In genomic region chr7:903921-904755, GRCh38 we compare ENCODE assay signal across 27 cellular contexts. TPM values are rescaled to one million over a fixed set of nuclear protein-coding genes. Genes with fewer than 3 reads are reported as not detected.
DNase-seq lines count a peak whose midpoint lies in the region; ATAC-seq, FAIRE-seq and TF ChIP-seq lines count a peak whose summit lies in the region.
"Had no signal": no experiment of that assay in that cellular context is flagged by ENCODE, and none has a peak within 500 bp of the region (broad histone marks: within the 10 kb centered on the region; RNA-seq: fewer than 3 reads in every experiment).

No MANE protein-coding gene starts in this region.

- no peak overlapping the region for H2BK15ac ChIP-seq in IMR-90 (ENCODE audit: low read depth, low read length)
- H2BK15ac ChIP-seq in H1 (ENCODE audit: low read length) = no peak overlapping the region

- no peak overlapping the region for H3K4me2 ChIP-seq in IMR-90 (ENCODE audit: low read depth, low read length)
- H3K4me2 ChIP-seq in H1 (ENCODE audit: insufficient read depth in 1 of 2, low read depth in 2 of 2, low read length in 2 of 2) = no peak overlapping the region
- peak overlapping the region; percentile 76 for H3K4me2 ChIP-seq in skeletal muscle satellite cell (ENCODE audit: low read length)

- no peak overlapping the region for H2AFZ ChIP-seq in ACC112 (ENCODE audit: low read length, unreplicated experiment)
- peak overlapping the region; percentile 77 for H2AFZ ChIP-seq in IMR-90 (replicated peaks; ENCODE audit: low read length, poor library complexity)
- H2AFZ ChIP-seq in H1 (ENCODE audit: low read length) = no peak overlapping the region

- H2AK5ac ChIP-seq in IMR-90 (ENCODE audit: low read depth, low read length) (peak overlapping the region; percentile 66), H1 (ENCODE audit: low read depth, low read length) (0 out of 2 replicates have a peak overlapping the region, but pooled peaks have one; percentile 28)

- no peak for DNase-seq in IMR-90
- DNase-seq in H1 (ENCODE audit: low read depth in 1 of 2, low spot score in 2 of 2) = no peak
- DNase-seq in gastrocnemius medialis = no peak
- DNase-seq in ACHN = no peak
- DNase-seq: activated CD4-positive, alpha-beta T cell treated with anti-CD3 and anti-CD28 coated beads, Interleukin-2, amount 50 U/mL, for 4 hours; activated naive CD4-positive, alpha-beta T cell treated with Interleukin-2 at 50 U/mL for 16 hours; C1 segment of cervical spinal cord; COR-L47; DMS79 treated with DMSO at 0.1 percent for 48 hours; heart left ventricle; kidney glomerular epithelial cell; NCI-H1048; NCI-H187 treated with DMSO at 0.1 percent for 48 hours; NCI-H226; NCI-H69; sigmoid colon; SJCRH30; stimulated activated naive CD8-positive, alpha-beta T cell treated with anti-CD3 and anti-CD28 coated beads, Interleukin-15, Interleukin-2, amounts not matched to agents 100 U/mL and 50 U/mL, for 24 hours; T-helper 1 cell had no signal

- H3K9ac ChIP-seq in IMR-90 (ENCODE audit: low read depth, low read length) (no peak overlapping the region), H1 (replicated peaks in 1 of 4; ENCODE audit: extremely low read depth in 1 of 4, low read depth in 3 of 4, low read length in 3 of 4) (no peak overlapping the region), skeletal muscle satellite cell (ENCODE audit: low read depth, low read length) (peak overlapping the region; percentile 74)

- no peaks in the 10 kb centered on the region for H3K79me1 ChIP-seq in IMR-90 (ENCODE audit: low read depth in 1 of 2, low read length in 2 of 2)
- H3K79me1 ChIP-seq in H1 (ENCODE audit: low read depth, low read length) = no peaks in the 10 kb centered on the region; the same call in 1 of the 2 replicates

- H2BK12ac ChIP-seq in H1 (ENCODE audit: low read depth, low read length) = 0 out of 2 replicates have a peak overlapping the region, but pooled peaks have one; percentile 39

- CTCF ChIA-PET in IMR-90 (lab: Yijun Ruan, JAX) = no interaction called here
- CTCF ChIA-PET in H1 (lab: Charles Lee; ENCODE audit: partially characterized antibody) = interaction anchor here (0.9 kb wide), 1 partner anchor 31 kb away, joined by 3 read pairs; no protein-coding TSS in a partner anchor

- H2BK120ac ChIP-seq in IMR-90 (ENCODE audit: low read depth, low read length) (peak overlapping the region; percentile 48), H1 (replicated peaks; ENCODE audit: low read depth, low read length) (no peak overlapping the region)

- 0 out of 2 replicates have a peak overlapping the region, but pooled peaks have one; percentile 59 for H3K14ac ChIP-seq in IMR-90 (replicated peaks; ENCODE audit: low read depth, low read length)
- no peak overlapping the region for H3K14ac ChIP-seq in H1 (ENCODE audit: insufficient read length)

- no peak for TF ChIP-seq EP300 in H1 (IDR thresholded peaks at IDR 0.05; ENCODE audit: borderline replicate concordance in 1 of 2, low read depth in 2 of 2, low read length in 2 of 2)

- H3K9me1 ChIP-seq in IMR-90 (ENCODE audit: insufficient read depth, low read length) = no peaks in the 10 kb centered on the region

- TF ChIP-seq POLR2A in IMR-90 (IDR thresholded peaks at IDR 0.05; ENCODE audit: low read depth, low read length) = no peak
- TF ChIP-seq POLR2A in H1 (IDR thresholded peaks at IDR 0.05; ENCODE audit: control extremely low read depth in 1 of 2, low read depth in 2 of 2, low read length in 2 of 2) = no peak
- TF ChIP-seq POLR2A in gastrocnemius medialis (IDR thresholded peaks at IDR 0.05) = no peak

- H3K4me3 ChIP-seq in ACC112 (ENCODE audit: low read depth, low read length) = peak overlapping the region; percentile 52; the same call in 1 of the 2 replicates
- no peak overlapping the region for H3K4me3 ChIP-seq in IMR-90 (ENCODE audit: insufficient read depth, low read depth, low read length)
- no peak overlapping the region for H3K4me3 ChIP-seq in H1 (ENCODE audit: extremely low read depth in 1 of 4, insufficient read depth in 2 of 4, low read depth in 3 of 4, low read length in 4 of 4)
- H3K4me3 ChIP-seq in skeletal muscle satellite cell (ENCODE audit: low read length) = peak overlapping the region; percentile 66
- peak overlapping the region in 1 of 4 donors; percentile 14 for H3K4me3 ChIP-seq in gastrocnemius medialis
- H3K4me3 ChIP-seq: adrenal gland, lung, prostate gland, sigmoid colon, SJCRH30 had no signal

- TF ChIP-seq RAD21 in IMR-90 (IDR thresholded peaks at IDR 0.05; ENCODE audit: low read length) = no peak
- no peak for TF ChIP-seq RAD21 in H1 (IDR thresholded peaks at IDR 0.05 in 1 of 2, conservative IDR thresholded peaks at IDR 0.05 in 1 of 2; ENCODE audit: low read depth in 2 of 2, low read length in 2 of 2)

- H2AK9ac ChIP-seq in IMR-90 (replicated peaks; ENCODE audit: low read depth, low read length, poor library complexity) = peak overlapping the region; percentile 83

- H3K23ac ChIP-seq in IMR-90 (ENCODE audit: low read depth, low read length) = no peak overlapping the region
- no peak overlapping the region for H3K23ac ChIP-seq in H1 (ENCODE audit: insufficient read length)

- no peak for TF ChIP-seq CTCF in IMR-90 (conservative IDR thresholded peaks at IDR 0.05; ENCODE audit: low read depth, low read length)
- TF ChIP-seq CTCF in H1 (IDR thresholded peaks at IDR 0.05; ENCODE audit: control extremely low read depth in 1 of 3, insufficient read depth in 1 of 3, low read depth in 1 of 3, low read length in 3 of 3) = no peak
- no peak for TF ChIP-seq CTCF in gastrocnemius medialis (IDR thresholded peaks at IDR 0.05 in 4 of 5, conservative IDR thresholded peaks at IDR 0.05 in 1 of 5)

- H3K36me3 ChIP-seq in ACC112 (ENCODE audit: insufficient read depth, low read length) (no peaks in the 10 kb centered on the region), IMR-90 (ENCODE audit: control insufficient read depth, insufficient read depth, low read length) (no peaks in the 10 kb centered on the region), H1 (ENCODE audit: control insufficient read depth in 2 of 4, insufficient read depth in 4 of 4, low read length in 3 of 4) (no peaks in the 10 kb centered on the region), skeletal muscle satellite cell (ENCODE audit: insufficient read depth, low read length) (no peaks in the 10 kb centered on the region), gastrocnemius medialis (no peaks in the 10 kb centered on the region)
- H3K36me3 ChIP-seq: adrenal gland, heart left ventricle, prostate gland, SJCRH30 had no signal

- H3K4me1 ChIP-seq in ACC112 (ENCODE audit: control insufficient read depth, insufficient read depth, low read length, unreplicated experiment) (peaks cover 21% of the 10 kb centered on the region), IMR-90 (ENCODE audit: control insufficient read depth, insufficient read depth, low read length) (peaks cover 9% of the 10 kb centered on the region), H1 (replicated peaks in 1 of 4; ENCODE audit: control insufficient read depth in 3 of 4, insufficient read depth in 4 of 4, low read length in 3 of 4) (peaks cover 0 to 11% (median 4%) of the 10 kb centered on the region in 4 experiments; a peak in 5 of 7 replicates), skeletal muscle satellite cell (ENCODE audit: control insufficient read depth, insufficient read depth, low read length) (peaks cover 26% of the 10 kb centered on the region), gastrocnemius medialis (no peaks in the 10 kb centered on the region)
- H3K4me1 ChIP-seq: prostate gland had no signal

- no peak overlapping the region for H3K18ac ChIP-seq in IMR-90 (ENCODE audit: low read depth, low read length)
- H3K18ac ChIP-seq in H1 (ENCODE audit: extremely low read depth, low read length) = no peak overlapping the region

- intact Hi-C loops in IMR-90 (cut with micrococcal nuclease) = loop anchor here (10.0 kb wide), 1 partner anchor 141 kb away; the partner anchor contains the start of gene GPR146
- intact Hi-C loops in gastrocnemius medialis (cut with DNase I; ENCODE audit: low total_unique reads) = no loop called here

- H3K56ac ChIP-seq in IMR-90 (ENCODE audit: extremely low read depth, insufficient read depth, low read length) (no peak overlapping the region), H1 (replicated peaks; ENCODE audit: insufficient read length, low read depth, low read length) (no peak overlapping the region)

- peaks cover 4% of the 10 kb centered on the region; the same call in 1 of the 2 replicates for H3K27me3 ChIP-seq in ACC112 (ENCODE audit: insufficient read depth, low read length)
- H3K27me3 ChIP-seq in IMR-90 (ENCODE audit: control insufficient read depth, insufficient read depth, low read length) = no peaks in the 10 kb centered on the region; the same call in 1 of the 2 replicates
- H3K27me3 ChIP-seq in H1 (replicated peaks in 1 of 4; ENCODE audit: control insufficient read depth in 3 of 4, extremely low read depth in 1 of 4, insufficient read depth in 3 of 4, low read length in 3 of 4) = peaks cover 0 to 4% (median 3%) of the 10 kb centered on the region in 4 experiments; a peak in 2 of 7 replicates
- peaks cover 24% of the 10 kb centered on the region for H3K27me3 ChIP-seq in skeletal muscle satellite cell (ENCODE audit: control insufficient read depth, insufficient read depth, low read length)
- peaks cover 5 to 33% (median 16%) of the 10 kb centered on the region in 3 donors for H3K27me3 ChIP-seq in gastrocnemius medialis
- H3K27me3 ChIP-seq: adrenal gland, sigmoid colon had no signal

- H3K27ac ChIP-seq in ACC112 (ENCODE audit: low read depth, low read length) = no peak overlapping the region
- H3K27ac ChIP-seq in IMR-90 (ENCODE audit: insufficient read depth, low read length) = no peak overlapping the region
- no peak overlapping the region for H3K27ac ChIP-seq in H1 (ENCODE audit: low read depth, low read length)
- H3K27ac ChIP-seq in gastrocnemius medialis = no peak overlapping the region
- H3K27ac ChIP-seq: adrenal gland, neutrophil, prostate gland, sigmoid colon, SJCRH30 had no signal

- H3K9me3 ChIP-seq in IMR-90 (ENCODE audit: control insufficient read depth, insufficient read depth, low read length) (no peaks in the 10 kb centered on the region), H1 (ENCODE audit: insufficient read depth in 2 of 2, low read depth in 1 of 2, low read length in 1 of 2) (no peaks in the 10 kb centered on the region), skeletal muscle satellite cell (replicated peaks; ENCODE audit: low read length) (no peaks in the 10 kb centered on the region), gastrocnemius medialis (no peaks in the 10 kb centered on the region)
- H3K9me3 ChIP-seq: adrenal gland, heart left ventricle, neutrophil, prostate gland, sigmoid colon, SJCRH30 had no signal

- ATAC-seq in IMR-90 (ENCODE audit: low read depth) (no peak), gastrocnemius medialis (no peak), HG02571 (IDR thresholded peaks at IDR 0.05; ENCODE audit: unreplicated experiment) (no peak), GM21381 (IDR thresholded peaks at IDR 0.05; ENCODE audit: unreplicated experiment) (no peak)
- ATAC-seq: stimulated activated naive CD8-positive, alpha-beta T cell treated with anti-CD3 and anti-CD28 coated beads, Interleukin-15, Interleukin-2, amounts not matched to agents 100 U/mL and 50 U/mL, for 24 hours had no signal

- H2BK20ac ChIP-seq in IMR-90 (ENCODE audit: low read depth, low read length) (no peak overlapping the region), H1 (ENCODE audit: low read length) (no peak overlapping the region)

- H3K79me2 ChIP-seq in ACC112 (ENCODE audit: control insufficient read depth, insufficient read depth, low read length, unreplicated experiment) (no peaks in the 10 kb centered on the region), H1 (ENCODE audit: control insufficient read depth in 1 of 2, insufficient read depth in 2 of 2, low read length in 2 of 2) (no peaks in the 10 kb centered on the region)

- dilution Hi-C loops in IMR-90 (cut with HindIII; ENCODE audit: low sequenced_read_pairs, unreplicated experiment) = no loop called here

- H4K20me1 ChIP-seq in IMR-90 (ENCODE audit: insufficient read depth, low read length) (no peaks in the 10 kb centered on the region; the same call in 1 of the 2 replicates), H1 (replicated peaks in 1 of 2; ENCODE audit: control insufficient read depth in 1 of 2, insufficient read depth in 2 of 2, low read length in 2 of 2) (peaks cover 0 to 2% of the 10 kb centered on the region in 2 experiments)

- H4K5ac ChIP-seq in IMR-90 (ENCODE audit: low read depth, low read length) (no peak overlapping the region), H1 (ENCODE audit: insufficient read length, low read depth, low read length) (no peak overlapping the region)

- H2BK5ac ChIP-seq in IMR-90 (ENCODE audit: low read depth, low read length, poor library complexity, severe bottlenecking) (no peak overlapping the region), H1 (ENCODE audit: low read depth, low read length) (no peak overlapping the region)

- H3K23me2 ChIP-seq in H1 (ENCODE audit: low read depth, low read length) = no peaks in the 10 kb centered on the region

- FAIRE-seq in H1 (lab: Jason Lieb, UNC) = no peak

- peak overlapping the region; percentile 69; the same call in 1 of the 2 replicates for H3K4ac ChIP-seq in IMR-90 (ENCODE audit: low read depth, low read length)
- peak overlapping the region; percentile 78 for H3K4ac ChIP-seq in H1 (replicated peaks; ENCODE audit: insufficient read length, low read depth, low read length)

- no TSS peak for BruUV-seq in IMR-90 (replicated peaks; lab: Mats Ljungman, UMichigan)

- H4K8ac ChIP-seq in IMR-90 (ENCODE audit: low read depth in 2 of 2, low read length in 2 of 2) = peak overlapping the region in 1 of 2 experiments; percentile 52; a peak in 2 of 4 replicates
- no peak overlapping the region for H4K8ac ChIP-seq in H1 (ENCODE audit: extremely low read depth, insufficient read depth, low read length)

- POLR2A ChIA-PET in IMR-90 (lab: Charles Lee; ENCODE audit: unreplicated experiment) = no interaction called here
- POLR2A ChIA-PET in H1 (lab: Charles Lee; ENCODE audit: partially characterized antibody) = interaction anchor here (1.0 kb wide), 1 partner anchor 12 kb away, joined by 3 read pairs; no protein-coding TSS in a partner anchor

- WGBS in IMR-90 (ENCODE audit: extremely low coverage in 2 of 2, insufficient read length in 1 of 2), 2 experiments = 86% methylated on average over 5 of the region's 37 CpGs; no CpG with 5 or more reads in 1 of the 2 experiments
- WGBS in H1 (ENCODE audit: extremely low coverage in 1 of 2, insufficient coverage in 1 of 2, insufficient read length in 1 of 2, insufficient replicate concordance in 2 of 2, low coverage in 1 of 2, low lambda C conversion rate in 2 of 2, missing lambda C conversion rate in 1 of 2), 2 experiments = 90% methylated on average over 37 of the region's 37 CpGs; no CpG with 5 or more reads in 1 of the 2 experiments

- in situ Hi-C loops in IMR-90 (cut with MboI; ENCODE audit: low sequenced_read_pairs) = no loop called here
- in situ Hi-C loops in gastrocnemius medialis (cut with MboI; ENCODE audit: low sequenced_read_pairs in 4 of 4) = no loop called here
- in situ Hi-C loops in ACHN (cut with HindIII; ENCODE audit: low pct_ligation_motif_present, low pct_unique_long_range_greater_than_20kb, low sequenced_read_pairs) = no loop called here

- peak overlapping the region; percentile 52 for H4K91ac ChIP-seq in IMR-90 (ENCODE audit: insufficient read depth, low read depth, low read length)
- H4K91ac ChIP-seq in H1 (replicated peaks; ENCODE audit: insufficient read length, low read length) = no peak overlapping the region

RNA-seq across cellular contexts. Expression of gene GET4, which starts 27.8 kb away (rescaled TPM):
- total RNA-seq in IMR-90 (2012; rRNA removed) (10.6 and 11.3 TPM in 2 replicates), gastrocnemius medialis (10 to 100 TPM; 24.6 to 40.8 (median 30.0) TPM)
- polyA plus RNA-seq in IMR-90 (2012; rRNA removed) (30.9 and 37.2 TPM in 2 replicates), H1 (2011; rRNA removed) (74.1 and 95.0 TPM in 2 replicates)
- 25.9 and 35.9 TPM in 2 replicates for polyA plus RNA-seq in IMR-90 (2012; cell fraction: cytosol; rRNA removed)
- 104 and 238 TPM in 2 replicates for polyA plus RNA-seq in IMR-90 (2012; cell fraction: nucleus; rRNA removed; ENCODE audit: low replicate concordance)
- 52.1 and 56.7 TPM in 2 replicates for total RNA-seq in H1 (2021; fragmentation: NEBNext Ultra II Directional; extraction: Animal tissue kit (Norgen Biotek cat#: 25700))
- polyA plus RNA-seq in H1 (2011; cell fraction: cytosol; rRNA removed) = 73.5 TPM
- 137 TPM for polyA plus RNA-seq in H1 (2011; cell fraction: nucleus; rRNA removed)
- polyA plus RNA-seq in H1 (2012, experiment 1 of 2) = 42.9 to 72.1 TPM (median 69.9 TPM) in 4 replicates
- 52.9 TPM for polyA plus RNA-seq in H1 (2012, experiment 2 of 2)
- polyA plus RNA-seq in H1 (2013, experiment 1 of 2) = 40.9 TPM
- polyA plus RNA-seq in H1 (2013, experiment 2 of 2) = 40.1 TPM
- polyA minus RNA-seq in H1 (2011; rRNA and poly(A)+ RNA removed) = 17.7 and 19.3 TPM in 2 replicates
- 28.7 TPM for polyA minus RNA-seq in H1 (2011; cell fraction: cytosol; rRNA and poly(A)+ RNA removed)
- 22.5 TPM for polyA minus RNA-seq in H1 (2011; cell fraction: nucleus; rRNA and poly(A)+ RNA removed)
- total RNA-seq in skeletal muscle satellite cell (2012; rRNA removed) = 16.7 and 17.5 TPM in 2 replicates

RNA-seq across cellular contexts. Expression of gene ADAP1, which starts 50.3 kb away (rescaled TPM):
- 1.4 and 2.2 TPM in 2 replicates for total RNA-seq in IMR-90 (2012; rRNA removed)
- 1.9 and 2.0 TPM in 2 replicates for polyA plus RNA-seq in IMR-90 (2012; rRNA removed)
- 1.3 and 2.4 TPM in 2 replicates for polyA plus RNA-seq in IMR-90 (2012; cell fraction: cytosol; rRNA removed)
- polyA plus RNA-seq in IMR-90 (2012; cell fraction: nucleus; rRNA removed; ENCODE audit: low replicate concordance) = 2.9 and 5.6 TPM in 2 replicates
- total RNA-seq in H1 (2021; fragmentation: NEBNext Ultra II Directional; extraction: Animal tissue kit (Norgen Biotek cat#: 25700)) = 5.4 and 5.8 TPM in 2 replicates
- 6.1 and 8.1 TPM in 2 replicates for polyA plus RNA-seq in H1 (2011; rRNA removed)
- 7.0 TPM for polyA plus RNA-seq in H1 (2011; cell fraction: cytosol; rRNA removed)
- 14.6 TPM for polyA plus RNA-seq in H1 (2011; cell fraction: nucleus; rRNA removed)
- 6.7 to 9.5 TPM (median 9.3 TPM) in 4 replicates for polyA plus RNA-seq in H1 (2012, experiment 1 of 2)
- polyA plus RNA-seq in H1 (2012, experiment 2 of 2) = 10.2 TPM
- 5.6 TPM for polyA plus RNA-seq in H1 (2013, experiment 1 of 2)
- 4.6 TPM for polyA plus RNA-seq in H1 (2013, experiment 2 of 2)
- 4.6 and 6.6 TPM in 2 replicates for polyA minus RNA-seq in H1 (2011; rRNA and poly(A)+ RNA removed)
- polyA minus RNA-seq in H1 (2011; cell fraction: cytosol; rRNA and poly(A)+ RNA removed) = 6.6 TPM
- polyA minus RNA-seq in H1 (2011; cell fraction: nucleus; rRNA and poly(A)+ RNA removed) = 6.3 TPM
- 1.0 and 1.7 TPM in 2 replicates for total RNA-seq in skeletal muscle satellite cell (2012; rRNA removed)
- 1 to 10 TPM in 2 of 4 donors, under 1 TPM in 2; 0.71 to 5.0 (median 1.1) TPM for total RNA-seq in gastrocnemius medialis

Comparison
In these comparisons a context has a peak if more than half of its experiments do, and no peak if none do; other contexts are left out.
1. H3K4me3 ChIP-seq: peak in ACC112 (single experiment) and skeletal muscle satellite cell (single experiment); none in IMR-90 (single experiment) and H1 (0 of 4).